In the genomic region with DNA sequence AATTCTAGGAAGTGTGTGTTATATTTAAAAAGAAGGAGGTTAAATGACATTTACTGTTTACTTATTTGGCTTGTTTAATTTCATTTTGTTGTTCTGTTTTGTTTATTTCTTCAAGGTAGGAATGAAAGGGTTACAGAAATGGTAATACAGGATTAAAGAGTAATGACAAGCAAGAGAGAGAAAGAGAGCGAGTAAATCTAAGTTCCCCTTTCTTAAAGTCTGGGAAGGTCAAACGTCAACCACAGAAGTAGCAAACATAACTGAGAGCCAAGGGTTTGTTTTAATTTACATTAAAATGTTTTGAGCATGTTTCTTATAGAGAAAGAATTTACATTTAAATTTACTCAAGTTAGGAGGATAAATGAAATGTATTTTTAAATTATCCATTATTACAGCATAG, we compare ENCODE assay signal across 9 cellular contexts. TPM values are rescaled to one million over a fixed set of nuclear protein-coding genes. Genes with fewer than 3 reads are reported as not detected.
"Had no signal": no experiment of that assay in that cellular context is flagged by ENCODE, and none has a peak within 500 bp of the region (broad histone marks: within the 10 kb centered on the region; RNA-seq: fewer than 3 reads in every experiment).

No MANE protein-coding gene starts in this region.

- H3K4me1 ChIP-seq: HAP-1 had no signal

- H3K4me3 ChIP-seq: HAP-1, K562 had no signal

- H3K4me3 Mint-ChIP-seq: HFFc6 had no signal

- H3K27ac Mint-ChIP-seq: HFFc6 had no signal

- ATAC-seq: HCT116, K562 had no signal

- DNase-seq: GOT3, H7, HFFc6, IMR-90 had no signal

- H3K36me3 ChIP-seq: HAP-1 had no signal

RNA-seq across cellular contexts. Expression of gene HCN1, which starts 18.7 kb away (rescaled TPM):
- total RNA-seq: H4, HFFc6, HT-29, IMR-90, K562 had no signal
- polyA plus RNA-seq: IMR-90, K562 had no signal
